In the genomic region with DNA sequence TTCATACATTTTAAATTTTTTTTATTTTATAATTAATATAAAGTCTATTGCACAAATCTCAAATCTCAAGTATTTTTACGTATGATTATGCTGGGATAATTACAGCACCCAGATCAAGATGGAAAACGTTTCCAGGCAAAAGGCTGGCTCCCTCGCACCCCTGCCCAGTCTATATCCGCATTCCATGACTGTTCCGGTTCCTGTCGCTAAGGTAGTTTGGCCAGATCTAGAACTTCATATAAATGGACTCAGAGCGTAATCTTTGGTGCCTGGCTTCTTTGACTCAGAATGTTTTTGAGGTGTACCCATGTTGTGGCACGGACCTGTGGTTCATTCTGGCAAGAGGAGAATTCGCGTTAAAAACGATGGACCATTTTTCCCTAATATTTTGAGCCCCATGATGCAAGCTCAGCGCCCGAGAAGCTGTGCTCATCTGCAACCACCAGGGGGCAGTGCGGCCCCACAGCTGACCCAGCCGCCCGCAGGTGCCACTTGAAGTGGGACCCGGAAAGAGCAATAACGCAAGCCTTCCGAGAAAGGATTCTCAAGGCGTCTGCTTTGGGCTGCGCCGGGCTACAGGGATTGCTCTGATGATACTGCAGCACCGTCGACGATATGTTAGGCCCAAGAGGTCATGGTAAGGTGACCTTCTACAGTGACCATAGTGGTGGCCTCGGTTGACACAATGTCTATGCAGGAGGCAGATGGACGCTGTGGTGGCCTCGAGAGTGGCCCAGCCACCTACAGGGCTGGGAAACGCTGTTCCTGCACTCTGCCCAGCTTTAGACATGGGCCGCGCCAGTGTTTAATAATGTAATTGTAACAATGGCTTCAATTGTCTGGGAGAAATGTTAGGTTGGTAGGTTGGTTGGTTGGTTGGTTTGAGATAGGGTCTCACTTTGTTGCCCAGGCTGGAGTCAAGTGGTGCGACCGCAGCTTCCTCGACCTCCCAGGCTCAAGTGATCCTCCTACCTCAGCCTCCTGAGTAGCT, we compare ENCODE assay signal across 8 cellular contexts.
DNase-seq lines count a peak whose midpoint lies in the region; ATAC-seq and TF ChIP-seq lines count a peak whose summit lies in the region.

No MANE protein-coding gene starts in this region.

- H3K4me3 Mint-ChIP-seq in chondrocyte (ENCODE audit: unreplicated experiment) = no peak overlapping the region

- no peaks in the 10 kb centered on the region for H3K9me3 ChIP-seq in BE2C
- H3K9me3 ChIP-seq in GM23248 (ENCODE audit: low read depth) = no peaks in the 10 kb centered on the region
- no peaks in the 10 kb centered on the region for H3K9me3 ChIP-seq in right lobe of liver

- TF ChIP-seq POLR2A in right lobe of liver (IDR thresholded peaks at IDR 0.05) = no peak

- peak overlapping the region; percentile 76; the same call in 1 of the 2 replicates for H2AFZ ChIP-seq in GM23248

- H3K27ac ChIP-seq in GM23248 (no peak overlapping the region), right lobe of liver (no peak overlapping the region)

- H4K20me1 ChIP-seq in GM23248 (ENCODE audit: insufficient read depth) = no peaks in the 10 kb centered on the region

- 31 to 32% methylated on average over 34 of the region's 34 CpGs for WGBS in GM23248 (ENCODE audit: low coverage in 1 of 2, low lambda C conversion rate in 2 of 2, missing lambda C conversion rate in 2 of 2), 2 experiments
- WGBS in right lobe of liver (ENCODE audit: insufficient coverage, low coverage, low lambda C conversion rate, missing lambda C conversion rate) = 19% methylated on average over 27 of the region's 34 CpGs

- ATAC-seq in right lobe of liver (peak; percentile 75 to 88 (median 80)), HG03571 (IDR thresholded peaks at IDR 0.05; ENCODE audit: unreplicated experiment) (no peak)

- H3K27me3 ChIP-seq in BE2C (no peaks in the 10 kb centered on the region), GM23248 (replicated peaks; ENCODE audit: insufficient read depth) (no peaks in the 10 kb centered on the region), right lobe of liver (no peaks in the 10 kb centered on the region)

- H3K36me3 ChIP-seq in BE2C (no peaks in the 10 kb centered on the region), GM23248 (ENCODE audit: low read depth) (no peaks in the 10 kb centered on the region), right lobe of liver (no peaks in the 10 kb centered on the region)

- H3K9me2 ChIP-seq in GM23248 (ENCODE audit: insufficient read depth) = no peaks in the 10 kb centered on the region

- in situ Hi-C loops in GM23248 (cut with MboI) = loop anchor here (10.0 kb wide), 1 partner anchor 438 kb away; no protein-coding TSS in a partner anchor

- peak overlapping the region; percentile 30 for H3K4me3 ChIP-seq in BE2C (ENCODE audit: low read depth, low read length)
- H3K4me3 ChIP-seq in GM23248 = peak overlapping the region; percentile 33; the same call in 1 of the 2 replicates
- no peak overlapping the region for H3K4me3 ChIP-seq in right lobe of liver

- no peak overlapping the region for H3K27ac Mint-ChIP-seq in chondrocyte (ENCODE audit: unreplicated experiment)

- TF ChIP-seq CTCF in BE2C (IDR thresholded peaks at IDR 0.05; ENCODE audit: low read depth, low read length) = peak; percentile 98
- peak; percentile 98 for TF ChIP-seq CTCF in chondrocyte (IDR thresholded peaks at IDR 0.05)
- peak; percentile 88 to 99 (median 98) for TF ChIP-seq CTCF in right lobe of liver (IDR thresholded peaks at IDR 0.05)

- H3K9me3 Mint-ChIP-seq in chondrocyte (ENCODE audit: low read depth) = no peaks in the 10 kb centered on the region

- H3K4me2 ChIP-seq in GM23248 (ENCODE audit: unreplicated experiment) = peak overlapping the region; percentile 53

- H3K36me3 Mint-ChIP-seq in chondrocyte (ENCODE audit: low read depth) = no peaks in the 10 kb centered on the region

- no peak overlapping the region for H3K9ac ChIP-seq in GM23248

- intact Hi-C loops in right lobe of liver (cut with DNase I) = no loop called here

- H3K4me1 Mint-ChIP-seq in chondrocyte (ENCODE audit: low read depth) = peaks cover 15% of the 10 kb centered on the region

- H3K27me3 Mint-ChIP-seq in chondrocyte (ENCODE audit: low read depth) = no peaks in the 10 kb centered on the region

- H3F3A ChIP-seq in GM23248 (ENCODE audit: insufficient read depth) = no peaks in the 10 kb centered on the region

- H3K79me2 ChIP-seq in GM23248 (ENCODE audit: insufficient read depth) = no peaks in the 10 kb centered on the region

- peak; percentile 81 for DNase-seq in BE2C
- DNase-seq in GM23248 = peak; percentile 81
- peak; percentile 21 for DNase-seq in NCI-H2196 treated with DMSO at 0.1 percent for 48 hours (lab: John Stamatoyannopoulos, UW; ENCODE audit: unreplicated experiment)
- DNase-seq in activated CD4-positive, alpha-beta T cell treated with anti-CD3 and anti-CD28 coated beads for 4 hours = peak; percentile 57 to 63
- DNase-seq in chondrocyte (ENCODE audit: low spot score) = peak; percentile 33
- DNase-seq in right lobe of liver = peak; percentile 64 to 76 (median 75)
- DNase-seq in stimulated activated CD4-positive, alpha-beta T cell treated with anti-CD3 and anti-CD28 coated beads, Interleukin-4, amount 100 ng/mL, for 48 hours (ENCODE audit: low read depth in 2 of 2) = peak; percentile 72 to 83

- H3K4me1 ChIP-seq in BE2C (no peaks in the 10 kb centered on the region), GM23248 (ENCODE audit: insufficient read depth) (no peaks in the 10 kb centered on the region), right lobe of liver (peaks cover 0 to 4% (median 0%) of the 10 kb centered on the region in 4 donors)

Comparison
In these comparisons a context has a peak if more than half of its experiments do, and no peak if none do; other contexts are left out.
1. DNase-seq: peak in every context shown above with its lines; median percentile 81 in BE2C; 81 in GM23248; 78 in stimulated activated CD4-positive, alpha-beta T cell treated with anti-CD3 and anti-CD28 coated beads, Interleukin-4, amount 100 ng/mL, for 48 hours; 75 in right lobe of liver; 60 in activated CD4-positive, alpha-beta T cell treated with anti-CD3 and anti-CD28 coated beads for 4 hours; 33 in chondrocyte; 21 in NCI-H2196 treated with DMSO at 0.1 percent for 48 hours.
2. H3K4me3 ChIP-seq: peak in BE2C (single experiment) and GM23248 (single experiment); none in right lobe of liver (0 of 3).
3. Peak in every context shown above with its lines, with median percentiles within 50 percentile points of each other: CTCF ChIP-seq.